ENCODE assay signal across 21 cellular contexts in the genomic region with DNA sequence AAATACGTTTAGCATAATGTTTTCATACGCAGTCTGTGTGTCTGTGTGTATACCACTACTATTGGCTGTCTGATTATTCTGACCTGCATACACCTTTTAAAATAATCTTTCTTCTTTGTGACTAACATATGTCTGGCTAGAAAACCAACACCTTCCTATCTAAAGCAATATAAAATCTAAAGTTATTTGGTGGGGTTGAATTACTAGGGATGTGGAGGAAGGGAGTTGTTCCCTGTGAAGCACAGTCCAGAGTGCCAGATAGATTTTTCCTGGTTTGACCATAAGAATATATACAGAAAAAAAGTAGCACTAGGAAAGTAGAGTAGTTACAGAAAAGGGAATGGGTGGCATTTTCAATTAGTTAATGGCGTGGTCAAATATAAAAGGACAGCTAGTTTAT.
"Had no signal": no experiment of that assay in that cellular context is flagged by ENCODE, and none has a peak within 500 bp of the region (broad histone marks: within the 10 kb centered on the region; RNA-seq: fewer than 3 reads in every experiment).

No MANE protein-coding gene starts in this region.

- ATAC-seq: lower lobe of right lung; naive thymus-derived CD8-positive, alpha-beta T cell; pancreas; stimulated activated effector memory CD8-positive, alpha-beta T cell treated with anti-CD3 and anti-CD28 coated beads, Interleukin-12 subunit alpha, Interleukin-12 subunit beta, amount 100 ng/mL, for 72 hours had no signal

- DNase-seq: hypothalamus; immature natural killer cell; kidney; lower lobe of right lung; naive thymus-derived CD8-positive, alpha-beta T cell; nucleus accumbens; pancreas; posterior cingulate gyrus; retina; right cardiac atrium; spleen; stimulated activated CD4-positive, alpha-beta T cell treated with anti-CD3 and anti-CD28 coated beads, Interleukin-4, amount 100 ng/mL, for 24 hours; stimulated activated naive CD4-positive, alpha-beta T cell; tibial artery; uterus had no signal

- H3K27me3 ChIP-seq: pancreas, spleen, suprapubic skin, tibial artery, uterus had no signal

- H3K9me3 ChIP-seq: lower lobe of right lung, pancreas, prostate gland, spleen, suprapubic skin, thoracic aorta, tibial artery, uterus had no signal

- H3K36me3 ChIP-seq: lower lobe of right lung, pancreas, prostate gland, spleen, suprapubic skin, thoracic aorta, tibial artery, uterus had no signal

- FAIRE-seq: islet of Langerhans, kidney, pancreas had no signal

- H3K4me1 ChIP-seq: lower lobe of right lung, pancreas, prostate gland, spleen, suprapubic skin, tibial artery had no signal

- H3K4me3 ChIP-seq: lower lobe of right lung, pancreas, prostate gland, skin epidermis, spleen, suprapubic skin, thoracic aorta, tibial artery, uterus had no signal

- H3K27ac ChIP-seq: lower lobe of right lung, pancreas, prostate gland, skin epidermis, spleen, suprapubic skin, thoracic aorta, tibial artery had no signal
